1 cellular context compared by ENCODE assay signal in genomic region chr17:76560036-76560876, GRCh38.
TF ChIP-seq lines count a peak whose summit lies in the region.

No MANE protein-coding gene starts in this region.

TF ChIP-seq in IMR-90, 13 proteins besides CTCF, POLR2A, EP300 and RAD21:
- no peak for TF ChIP-seq NFE2L2 (IDR thresholded peaks at IDR 0.05; ENCODE audit: low read depth, low read length)
- no peak for TF ChIP-seq BHLHE40 (IDR thresholded peaks at IDR 0.05; ENCODE audit: low read depth, low read length)
- TF ChIP-seq USF2 (IDR thresholded peaks at IDR 0.05; ENCODE audit: low read depth, low read length): no peak
- no peak for TF ChIP-seq RFX5 (IDR thresholded peaks at IDR 0.05; ENCODE audit: low read depth, low read length)
- no peak for TF ChIP-seq FOS (IDR thresholded peaks at IDR 0.05; ENCODE audit: low read depth, low read length)
- no peak for TF ChIP-seq CHD1 (IDR thresholded peaks at IDR 0.05; ENCODE audit: low read depth, low read length)
- no peak for TF ChIP-seq MAFK (IDR thresholded peaks at IDR 0.05; ENCODE audit: low read depth, low read length)
- no peak for TF ChIP-seq SMC3 (IDR thresholded peaks at IDR 0.05; ENCODE audit: low read depth, low read length)
- TF ChIP-seq MXI1 (IDR thresholded peaks at IDR 0.05; ENCODE audit: borderline replicate concordance, low read depth, low read length): no peak
- TF ChIP-seq CEBPB (IDR thresholded peaks at IDR 0.05; ENCODE audit: low read depth, low read length): no peak
- no peak for TF ChIP-seq MAZ (IDR thresholded peaks at IDR 0.05; ENCODE audit: borderline replicate concordance, low read depth, low read length)
- no peak for TF ChIP-seq RCOR1 (IDR thresholded peaks at IDR 0.05; ENCODE audit: insufficient replicate concordance, low read length)
- no peak for TF ChIP-seq ELK1 (IDR thresholded peaks at IDR 0.05; ENCODE audit: borderline replicate concordance, low read depth, low read length)
